In genomic region chr12:76020731-76021672, GRCh38 we compare ENCODE assay signal across 8 cellular contexts. TPM values are rescaled to one million over a fixed set of nuclear protein-coding genes. Genes with fewer than 3 reads are reported as not detected.
A peak's percentile ranks its signal among the peaks of the same experiment; 100 is the strongest.
DNase-seq lines count a peak whose midpoint lies in the region; ATAC-seq, FAIRE-seq and TF ChIP-seq lines count a peak whose summit lies in the region.

No MANE protein-coding gene starts in this region.

- H3K9me1 ChIP-seq in keratinocyte (ENCODE audit: control insufficient read depth, extremely low read depth, insufficient read depth, low read length): no peaks in the 10 kb centered on the region

- no peak for TF ChIP-seq CTCF in HEK293 (tag by site-specific recombination; IDR thresholded peaks at IDR 0.05)
- no peak for TF ChIP-seq CTCF in keratinocyte (optimal IDR thresholded peaks at IDR 0.05 in 1 of 3, IDR thresholded peaks at IDR 0.05 in 1 of 3, conservative IDR thresholded peaks at IDR 0.05 in 1 of 3; ENCODE audit: extremely low read depth in 1 of 3, insufficient read depth in 2 of 3, low read length in 3 of 3)

- H3K4me3 ChIP-seq in HEK293 (ENCODE audit: low read depth, low read length) (no peak overlapping the region), keratinocyte (ENCODE audit: control insufficient read depth in 2 of 3, extremely low read depth in 1 of 3, insufficient read depth in 2 of 3, low read depth in 1 of 3, low read length in 3 of 3) (no peak overlapping the region)

- H4K20me1 ChIP-seq in keratinocyte (ENCODE audit: control insufficient read depth, extremely low read depth, insufficient read depth, low read length): no peaks in the 10 kb centered on the region

- CTCF ChIA-PET in HEK293 (lab: Yijun Ruan, JAX): interaction anchor here (1.2 kb wide), 1 partner anchor 9 kb away, joined by 4 read pairs; no protein-coding TSS in a partner anchor

- H3K79me2 ChIP-seq in keratinocyte (ENCODE audit: control insufficient read depth, insufficient read depth, low read length): no peaks in the 10 kb centered on the region

- H3K9me3 ChIP-seq in HEK293 (ENCODE audit: control insufficient read depth, insufficient read depth, low read depth, low read length) (no peaks in the 10 kb centered on the region), keratinocyte (ENCODE audit: control insufficient read depth, low read depth, low read length) (no peaks in the 10 kb centered on the region)

- H3K27ac ChIP-seq in HEK293 (ENCODE audit: extremely low read depth, low read depth, low read length): no peak overlapping the region
- H3K27ac ChIP-seq in keratinocyte (ENCODE audit: control insufficient read depth, insufficient read depth, low read length): peak overlapping the region; percentile 92

- H3K27me3 ChIP-seq in keratinocyte (ENCODE audit: control insufficient read depth, extremely low read depth, insufficient read depth, low read length): no peaks in the 10 kb centered on the region

- H3K36me3 ChIP-seq in HEK293 (ENCODE audit: control insufficient read depth in 2 of 2, insufficient read depth in 1 of 2, low read length in 2 of 2) (no peaks in the 10 kb centered on the region), keratinocyte (ENCODE audit: control insufficient read depth in 2 of 2, extremely low read depth in 1 of 2, insufficient read depth in 2 of 2, low read length in 2 of 2) (no peaks in the 10 kb centered on the region)

- POLR2A ChIA-PET in HEK293 (lab: Yijun Ruan, JAX): interaction anchor here (0.6 to 1.8 kb wide), 2 partner anchors 10 to 15 kb away, joined by 3 to 6 read pairs; partner anchors contain the start of gene PHLDA1

- dilution Hi-C loops in keratinocyte (cut with MboI; ENCODE audit: extremely low pct_ligation_motif_present, low sequenced_read_pairs): no loop called here

- peak overlapping the region; percentile 58 for H3K4me2 ChIP-seq in keratinocyte (ENCODE audit: control insufficient read depth, extremely low read depth, insufficient read depth, low read depth, low read length)

- peak overlapping the region; percentile 67 for H3K9ac ChIP-seq in keratinocyte (ENCODE audit: control insufficient read depth, extremely low read depth, insufficient read depth, low read length)

- no peak for ATAC-seq in HG02970 (IDR thresholded peaks at IDR 0.05; ENCODE audit: low FRiP score, unreplicated experiment)

- DNase-seq in DMS53 treated with DMSO at 0.1 percent for 48 hours (lab: John Stamatoyannopoulos, UW; ENCODE audit: unreplicated experiment) (peak; percentile 51), NOMO-1 treated with dmso at 0.1 percent for 144 hours (lab: John Stamatoyannopoulos, UW; ENCODE audit: unreplicated experiment) (peak; percentile 17), keratinocyte (ENCODE audit: low read depth, low spot score) (no peak), 8988T (no peak)
- DNase-seq in activated T-helper 9 cell treated with anti-CD3 and anti-CD28 coated beads, Interleukin-2, amount 50 U/mL, for 16 hours (ENCODE audit: low read depth): peak; percentile 53
- peak in 2 of 3 experiments; percentile 34 to 41 for DNase-seq in stimulated activated CD4-positive, alpha-beta T cell treated with anti-CD3 and anti-CD28 coated beads, TNF-alpha, amount 100 ng/mL, for 4 hours (ENCODE audit: low read depth in 3 of 3)

- H3K4me1 ChIP-seq in HEK293 (ENCODE audit: control insufficient read depth, insufficient read depth, low read length) (no peaks in the 10 kb centered on the region; the same call in 1 of the 2 replicates), keratinocyte (ENCODE audit: control insufficient read depth, extremely low read depth, insufficient read depth, low read length) (peaks cover 53% of the 10 kb centered on the region)

- peak; percentile 90 for FAIRE-seq in keratinocyte (lab: Jason Lieb, UNC)

- no peak overlapping the region for H2AFZ ChIP-seq in keratinocyte (ENCODE audit: control insufficient read depth, low read length)

TF ChIP-seq in HEK293, 187 proteins besides CTCF, POLR2A, EP300 and RAD21:
- TF ChIP-seq ZFP69B (tag by site-specific recombination; IDR thresholded peaks at IDR 0.05): no peak
- 0 out of 2 replicates have a peak, but pooled peaks have one; percentile 22 for TF ChIP-seq ZNF629 (tag by site-specific recombination; IDR thresholded peaks at IDR 0.05)

RNA-seq across cellular contexts. Expression of gene PHLDA1, which starts 10.6 kb away (rescaled TPM):
- polyA plus RNA-seq in keratinocyte: 107 to 144 TPM (median 118 TPM) in 3 replicates
- 49.0 TPM for polyA plus RNA-seq in keratinocyte (2011; ENCODE audit: low read depth)
- polyA plus RNA-seq in keratinocyte (2011; cell fraction: cytosol; rRNA removed): 87.1 and 90.4 TPM in 2 replicates
- polyA plus RNA-seq in keratinocyte (2011; cell fraction: nucleus; rRNA removed): 128 and 137 TPM in 2 replicates
- 113 and 158 TPM in 2 replicates for polyA plus RNA-seq in keratinocyte (2012; ENCODE audit: low replicate concordance)
- polyA minus RNA-seq in keratinocyte: 52.6 to 84.2 TPM (median 78.2 TPM) in 3 replicates
- polyA minus RNA-seq in keratinocyte (2011; cell fraction: cytosol; rRNA and poly(A)+ RNA removed): 201 TPM
- 108 and 134 TPM in 2 replicates for polyA minus RNA-seq in keratinocyte (2011; cell fraction: nucleus; rRNA and poly(A)+ RNA removed)

Comparison
In these comparisons a context has a peak if more than half of its experiments do, and no peak if none do; other contexts are left out.
1. DNase-seq: peak in DMS53 treated with DMSO at 0.1 percent for 48 hours (single experiment), NOMO-1 treated with dmso at 0.1 percent for 144 hours (single experiment), activated T-helper 9 cell treated with anti-CD3 and anti-CD28 coated beads, Interleukin-2, amount 50 U/mL, for 16 hours (single experiment) and stimulated activated CD4-positive, alpha-beta T cell treated with anti-CD3 and anti-CD28 coated beads, TNF-alpha, amount 100 ng/mL, for 4 hours (2 of 3); none in keratinocyte (single experiment) and 8988T (single experiment).